ENCODE assay signal across 20 cellular contexts in the genomic region with DNA sequence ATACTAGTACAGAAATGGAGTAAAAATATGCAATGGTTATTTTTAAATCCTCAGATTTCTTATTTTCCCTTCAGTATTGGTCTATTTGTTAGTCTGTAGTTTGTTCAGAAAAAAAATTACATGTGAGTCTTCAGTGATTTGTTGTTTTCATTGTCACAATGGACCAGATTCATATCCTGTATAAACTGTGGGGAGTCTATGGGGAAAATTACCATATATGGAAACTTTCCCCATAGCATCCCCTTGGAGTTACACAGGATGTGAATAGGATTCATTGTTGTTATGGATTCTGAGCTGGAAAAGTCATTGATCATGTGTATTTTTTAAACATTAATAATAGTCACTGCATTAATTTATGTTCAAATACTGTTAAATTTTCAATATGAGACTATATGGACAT.
DNase-seq lines count a peak whose midpoint lies in the region; ATAC-seq and TF ChIP-seq lines count a peak whose summit lies in the region.
"Had no signal": no experiment of that assay in that cellular context is flagged by ENCODE, and none has a peak within 500 bp of the region (broad histone marks: within the 10 kb centered on the region; RNA-seq: fewer than 3 reads in every experiment).

No MANE protein-coding gene starts in this region.

- H3K4me1 ChIP-seq in esophagus muscularis mucosa: peaks cover 10 to 21% (median 18%) of the 10 kb centered on the region in 4 donors
- H3K4me1 ChIP-seq: A549 had no signal

- intact Hi-C loops in esophagus muscularis mucosa (cut with DNase I): no loop called here

- no peaks in the 10 kb centered on the region for H3K36me3 ChIP-seq in esophagus muscularis mucosa

- no peak overlapping the region for H3K4me3 ChIP-seq in esophagus muscularis mucosa
- H3K4me3 ChIP-seq: A549 had no signal

- ATAC-seq in GM19023 (IDR thresholded peaks at IDR 0.05; ENCODE audit: unreplicated experiment) (no peak), HG03469 (IDR thresholded peaks at IDR 0.05; ENCODE audit: unreplicated experiment) (no peak), GM21447 (IDR thresholded peaks at IDR 0.05; ENCODE audit: unreplicated experiment) (no peak)
- ATAC-seq: A549, Right ventricle myocardium inferior had no signal

- no peaks in the 10 kb centered on the region for H3K27me3 ChIP-seq in esophagus muscularis mucosa

- no peak overlapping the region for H3K27ac ChIP-seq in esophagus muscularis mucosa (replicated peaks in 1 of 4)
- H3K27ac ChIP-seq: A549, C4-2B had no signal

- TF ChIP-seq POLR2A in esophagus muscularis mucosa (IDR thresholded peaks at IDR 0.05; ENCODE audit: low read depth): no peak

- no peak for TF ChIP-seq EP300 in esophagus muscularis mucosa (IDR thresholded peaks at IDR 0.05)

- DNase-seq in EH (ENCODE audit: low read depth) (peak; percentile 32), LHCN-M2 (ENCODE audit: low read depth) (peak; percentile 25), dermis blood vessel endothelial cell (peak; percentile 88), lung microvascular endothelial cell (ENCODE audit: low read depth in 2 of 2) (peak; percentile 68 to 80), esophagus muscularis mucosa (ENCODE audit: extremely low spot score) (no peak)
- DNase-seq: DMS153, GOT3, Karpas-422, MM.1S, NCI-H1092 treated with DMSO at 0.1 percent for 48 hours, NCI-H1694 treated with DMSO at 0.1 percent for 48 hours, NCI-H2107, NCI-H2227 treated with DMSO at 0.1 percent for 48 hours, NCI-H524 had no signal

- no peak for TF ChIP-seq CTCF in esophagus muscularis mucosa (IDR thresholded peaks at IDR 0.05)

- H3K9me3 ChIP-seq in esophagus muscularis mucosa: peaks cover 0 to 3% (median 0%) of the 10 kb centered on the region in 4 donors
